ENCODE assay signal across 13 cellular contexts in genomic region chr11:78995166-78995565, GRCh38.
"Had no signal": no experiment of that assay in that cellular context is flagged by ENCODE, and none has a peak within 500 bp of the region (broad histone marks: within the 10 kb centered on the region; RNA-seq: fewer than 3 reads in every experiment).

No MANE protein-coding gene starts in this region.

- H3K27ac Mint-ChIP-seq: naive thymus-derived CD8-positive, alpha-beta T cell; progenitor cell of endocrine pancreas; stimulated activated naive B cell treated with anti-CD40 and anti-IgM and Interleukin-4, amounts not matched to agents 10 μg/mL and 1 μg/mL and 100 μg/mL, for 72 hours; stimulated activated naive CD8-positive, alpha-beta T cell treated with anti-CD3 and anti-CD28 coated beads, Interleukin-15, Interleukin-2, amounts not matched to agents 100 ng/mL and 50 ng/mL, for 24 hours had no signal

- DNase-seq: dorsolateral prefrontal cortex; effector CD4-positive, alpha-beta T cell; mesenchymal stem cell; naive thymus-derived CD8-positive, alpha-beta T cell; right lobe of liver; small intestine; stimulated activated CD4-positive, alpha-beta T cell treated with anti-CD3 and anti-CD28 coated beads, Interleukin-15, amount 100 ng/mL, for 24 hours; stimulated activated CD4-positive, alpha-beta T cell treated with anti-CD3 and anti-CD28 coated beads, Interleukin-2, amount 100 ng/mL, for 48 hours; stimulated activated naive B cell treated with anti-CD40 and anti-IgM and Interleukin-4, amounts not matched to agents 10 μg/mL and 1 μg/mL and 100 μg/mL, for 72 hours; upper lobe of left lung had no signal

- H3K4me1 Mint-ChIP-seq: naive thymus-derived CD8-positive, alpha-beta T cell; stimulated activated naive B cell treated with anti-CD40 and anti-IgM and Interleukin-4, amounts not matched to agents 10 μg/mL and 1 μg/mL and 100 μg/mL, for 72 hours had no signal

- H3K4me3 Mint-ChIP-seq: naive thymus-derived CD8-positive, alpha-beta T cell; neural crest cell; stimulated activated naive B cell treated with anti-CD40 and anti-IgM and Interleukin-4, amounts not matched to agents 10 μg/mL and 1 μg/mL and 100 μg/mL, for 72 hours; stimulated activated naive CD8-positive, alpha-beta T cell treated with anti-CD3 and anti-CD28 coated beads, Interleukin-15, Interleukin-2, amounts not matched to agents 100 ng/mL and 50 ng/mL, for 24 hours had no signal

- H3K27me3 Mint-ChIP-seq: progenitor cell of endocrine pancreas had no signal
